In the genomic region with DNA sequence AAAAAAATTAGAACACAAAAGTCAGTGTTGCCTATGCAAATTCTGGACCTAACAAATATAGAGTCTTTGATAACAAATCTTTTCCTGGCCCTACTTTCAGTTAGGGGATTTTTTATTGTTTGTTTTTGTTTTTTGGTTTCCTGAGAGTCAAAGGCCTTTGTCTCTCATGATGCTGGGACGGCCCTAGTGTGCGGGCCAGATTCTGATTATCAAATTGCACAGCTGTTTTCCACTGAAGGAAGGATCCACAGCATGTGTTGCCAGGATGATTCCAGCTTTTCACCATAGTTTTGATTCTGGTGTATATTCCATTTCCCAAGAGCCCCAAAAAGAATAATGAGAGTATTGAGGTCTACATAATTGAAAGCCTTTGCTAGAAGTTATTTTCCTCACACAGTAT, we compare ENCODE assay signal across 38 cellular contexts.
"Had no signal": no experiment of that assay in that cellular context is flagged by ENCODE, and none has a peak within 500 bp of the region (broad histone marks: within the 10 kb centered on the region; RNA-seq: fewer than 3 reads in every experiment).

No MANE protein-coding gene starts in this region.

- H3K27ac Mint-ChIP-seq: activated naive CD4-positive, alpha-beta T cell treated with anti-CD3 and anti-CD28 coated beads for 36 hours; activated naive CD4-positive, alpha-beta T cell treated with anti-CD3 and anti-CD28 coated beads, Interleukin-2, amount 10 ng/mL, durations not matched to agents 7 days and 5 days; activated naive CD4-positive, alpha-beta T cell treated with anti-CD3 and anti-CD28 coated beads, Interleukin-2, amount 50 U/mL, for 24 hours; activated naive CD8-positive, alpha-beta T cell; activated naive CD8-positive, alpha-beta T cell treated with anti-CD3 and anti-CD28 coated beads for 36 hours; activated naive CD8-positive, alpha-beta T cell treated with anti-CD3 and anti-CD28 coated beads, Interleukin-2, amount 10 ng/mL, durations not matched to agents 7 days and 5 days; activated naive CD8-positive, alpha-beta T cell treated with anti-CD3 and anti-CD28 coated beads, Interleukin-2, amount 50 U/mL, for 24 hours; activated T-cell treated with anti-CD3 and anti-CD28 coated beads, Interleukin-2, amount 50 U/mL, for 24 hours; activated T-cell treated with anti-CD3 and anti-CD28 coated beads, Interleukin-2, amount 50 U/mL, for 72 hours; activated T-helper 17 cell treated with anti-CD3 and anti-CD28 coated beads, Interleukin-2, amount 50 U/mL, for 72 hours; activated T-helper 2 cell treated with anti-CD3 and anti-CD28 coated beads, Interferon-gamma antibody, Interleukin-2, Interleukin-4, amounts not matched to agents 10 μg/mL and 5 μg/mL and 100 μg/mL, durations not matched to agents 14 hours and 24 hours and 36 hours; brain had no signal

- H3K27me3 Mint-ChIP-seq: activated naive CD4-positive, alpha-beta T cell treated with anti-CD3 and anti-CD28 coated beads, Interleukin-2, amount 10 ng/mL, durations not matched to agents 7 days and 5 days; activated naive CD4-positive, alpha-beta T cell treated with anti-CD3 and anti-CD28 coated beads, Interleukin-2, amount 50 U/mL, for 24 hours; activated naive CD8-positive, alpha-beta T cell; activated naive CD8-positive, alpha-beta T cell treated with anti-CD3 and anti-CD28 coated beads for 36 hours; activated naive CD8-positive, alpha-beta T cell treated with anti-CD3 and anti-CD28 coated beads, Interleukin-2, amount 10 ng/mL, durations not matched to agents 7 days and 5 days; activated naive CD8-positive, alpha-beta T cell treated with anti-CD3 and anti-CD28 coated beads, Interleukin-2, amount 50 U/mL, for 24 hours; activated T-cell treated with anti-CD3 and anti-CD28 coated beads, Interleukin-2, amount 50 U/mL, for 24 hours; activated T-helper 17 cell treated with anti-CD3 and anti-CD28 coated beads, Interleukin-2, amount 50 U/mL, for 72 hours; brain; central memory CD8-positive, alpha-beta T cell had no signal

- H3K4me3 ChIP-seq: adrenal gland, ascending aorta, body of pancreas, breast epithelium, cardiac muscle cell had no signal

- H3K4me1 ChIP-seq: adrenal gland, body of pancreas, breast epithelium had no signal

- H3K9me3 Mint-ChIP-seq: activated naive CD4-positive, alpha-beta T cell treated with anti-CD3 and anti-CD28 coated beads for 36 hours; activated naive CD4-positive, alpha-beta T cell treated with anti-CD3 and anti-CD28 coated beads, Interleukin-2, amount 10 ng/mL, durations not matched to agents 7 days and 5 days; activated naive CD4-positive, alpha-beta T cell treated with anti-CD3 and anti-CD28 coated beads, Interleukin-2, amount 50 U/mL, for 24 hours; activated naive CD4-positive, alpha-beta T cell treated with anti-CD3 and anti-CD28 coated beads, Interleukin-2, amount 50 U/mL, for 72 hours; activated naive CD8-positive, alpha-beta T cell treated with anti-CD3 and anti-CD28 coated beads for 36 hours; activated naive CD8-positive, alpha-beta T cell treated with anti-CD3 and anti-CD28 coated beads, Interleukin-2, amount 50 U/mL, for 24 hours; activated T-cell treated with anti-CD3 and anti-CD28 coated beads, Interleukin-2, amount 50 U/mL, for 24 hours; activated T-cell treated with anti-CD3 and anti-CD28 coated beads, Interleukin-2, amount 50 U/mL, for 4 hours; activated T-cell treated with anti-CD3 and anti-CD28 coated beads, Interleukin-2, amount 50 U/mL, for 72 hours; activated T-helper 17 cell treated with anti-CD3 and anti-CD28 coated beads, Interleukin-2, amount 50 U/mL, for 72 hours; activated T-helper 2 cell treated with anti-CD3 and anti-CD28 coated beads, Interferon-gamma antibody, Interleukin-2, Interleukin-4, amounts not matched to agents 10 μg/mL and 5 μg/mL and 100 μg/mL, durations not matched to agents 14 hours and 24 hours and 36 hours; brain; central memory CD8-positive, alpha-beta T cell had no signal

- H3K9me3 ChIP-seq: adrenal gland, ascending aorta, body of pancreas, breast epithelium had no signal

- ATAC-seq: activated naive CD4-positive, alpha-beta T cell treated with anti-CD3 and anti-CD28 coated beads, Interleukin-2, amount 50 U/mL, for 72 hours; activated naive CD8-positive, alpha-beta T cell treated with anti-CD3 and anti-CD28 coated beads, Interleukin-2, amount 50 U/mL, for 24 hours; activated T-cell treated with anti-CD3 and anti-CD28 coated beads, Interleukin-2, amount 50 U/mL, for 4 hours; activated T-cell treated with anti-CD3 and anti-CD28 coated beads, Interleukin-2, amount 50 U/mL, for 72 hours; activated T-helper 17 cell treated with anti-CD3 and anti-CD28 coated beads, Interleukin-2, amount 50 U/mL, for 72 hours; body of pancreas had no signal

- H3K27me3 ChIP-seq: adrenal gland, ascending aorta, body of pancreas, brain microvascular endothelial cell, breast epithelium, cardiac muscle cell had no signal

- H3K36me3 ChIP-seq: breast epithelium had no signal

- DNase-seq: activated CD8-positive, alpha-beta memory T cell treated with anti-CD3 and anti-CD28 coated beads, Interleukin-2, amount 50 U/mL, for 48 hours; activated effector memory CD4-positive, alpha-beta T cell treated with anti-CD3 and anti-CD28 coated beads, Interleukin-2, amount 50 U/mL, for 16 hours; activated effector memory CD4-positive, alpha-beta T cell treated with Interleukin-2 at 50 U/mL for 16 hours; activated gamma-delta T cell; activated gamma-delta T cell treated with Interleukin-2 at 50 U/mL for 16 hours; activated naive CD4-positive, alpha-beta T cell; activated naive CD4-positive, alpha-beta T cell treated with anti-CD3 and anti-CD28 coated beads for 36 hours; activated naive CD4-positive, alpha-beta T cell treated with anti-CD3 and anti-CD28 coated beads, Interleukin-2, amount 10 ng/mL, durations not matched to agents 7 days and 5 days; activated naive CD4-positive, alpha-beta T cell treated with anti-CD3 and anti-CD28 coated beads, Interleukin-2, amount 50 U/mL, for 16 hours; activated naive CD4-positive, alpha-beta T cell treated with Interleukin-2 at 50 U/mL for 16 hours; activated naive CD8-positive, alpha-beta T cell treated with anti-CD3 and anti-CD28 coated beads for 36 hours; activated naive CD8-positive, alpha-beta T cell treated with anti-CD3 and anti-CD28 coated beads, Interleukin-2, amount 10 ng/mL, durations not matched to agents 7 days and 5 days; activated naive CD8-positive, alpha-beta T cell treated with anti-CD3 and anti-CD28 coated beads, Interleukin-2, amount 50 U/mL, for 24 hours; activated T-cell treated with anti-CD3 and anti-CD28 coated beads for 4 hours; activated T-cell treated with anti-CD3 and anti-CD28 coated beads, Interleukin-2, amount 50 U/mL, for 1 hour; activated T-cell treated with anti-CD3 and anti-CD28 coated beads, Interleukin-2, amount 50 U/mL, for 24 hours; activated T-cell treated with anti-CD3 and anti-CD28 coated beads, Interleukin-2, amount 50 U/mL, for 4 hours; activated T-cell treated with anti-CD3 and anti-CD28 coated beads, Interleukin-2, amount 50 U/mL, for 48 hours; activated T-cell treated with anti-CD3 and anti-CD28 coated beads, Interleukin-2, amount 50 U/mL, for 72 hours; adrenal gland; amniotic stem cell; amygdala; anterior cingulate cortex; aorta; body of pancreas; brain microvascular endothelial cell; caudate nucleus; central memory CD4-positive, alpha-beta T cell had no signal

- H3K4me1 Mint-ChIP-seq: activated naive CD4-positive, alpha-beta T cell treated with anti-CD3 and anti-CD28 coated beads, Interleukin-2, amount 10 ng/mL, durations not matched to agents 7 days and 5 days; activated naive CD8-positive, alpha-beta T cell treated with anti-CD3 and anti-CD28 coated beads for 36 hours; activated naive CD8-positive, alpha-beta T cell treated with anti-CD3 and anti-CD28 coated beads, Interleukin-2, amount 10 ng/mL, durations not matched to agents 7 days and 5 days; activated naive CD8-positive, alpha-beta T cell treated with anti-CD3 and anti-CD28 coated beads, Interleukin-2, amount 50 U/mL, for 24 hours; activated T-helper 17 cell treated with anti-CD3 and anti-CD28 coated beads, Interleukin-2, amount 50 U/mL, for 72 hours; brain; central memory CD8-positive, alpha-beta T cell had no signal

- H3K4me3 Mint-ChIP-seq: activated naive CD4-positive, alpha-beta T cell treated with anti-CD3 and anti-CD28 coated beads for 36 hours; activated naive CD4-positive, alpha-beta T cell treated with anti-CD3 and anti-CD28 coated beads, Interleukin-2, amount 10 ng/mL, durations not matched to agents 7 days and 5 days; activated naive CD4-positive, alpha-beta T cell treated with anti-CD3 and anti-CD28 coated beads, Interleukin-2, amount 50 U/mL, for 24 hours; activated naive CD8-positive, alpha-beta T cell; activated naive CD8-positive, alpha-beta T cell treated with anti-CD3 and anti-CD28 coated beads for 36 hours; activated naive CD8-positive, alpha-beta T cell treated with anti-CD3 and anti-CD28 coated beads, Interleukin-2, amount 10 ng/mL, durations not matched to agents 7 days and 5 days; activated naive CD8-positive, alpha-beta T cell treated with anti-CD3 and anti-CD28 coated beads, Interleukin-2, amount 50 U/mL, for 24 hours; activated T-cell treated with anti-CD3 and anti-CD28 coated beads, Interleukin-2, amount 50 U/mL, for 24 hours; activated T-cell treated with anti-CD3 and anti-CD28 coated beads, Interleukin-2, amount 50 U/mL, for 4 hours; activated T-cell treated with anti-CD3 and anti-CD28 coated beads, Interleukin-2, amount 50 U/mL, for 72 hours; activated T-helper 17 cell treated with anti-CD3 and anti-CD28 coated beads, Interleukin-2, amount 50 U/mL, for 72 hours; brain; central memory CD8-positive, alpha-beta T cell had no signal

- H3K27ac ChIP-seq: adrenal gland, ascending aorta, body of pancreas, brain microvascular endothelial cell, breast epithelium, cardiac muscle cell had no signal
